Comparison of ENCODE assay signal across 8 cellular contexts in genomic region chr3:15099364-15100098, GRCh38. TPM values are rescaled to one million over a fixed set of nuclear protein-coding genes. Genes with fewer than 3 reads are reported as not detected.
DNase-seq lines count a peak whose midpoint lies in the region; ATAC-seq and TF ChIP-seq lines count a peak whose summit lies in the region.

No MANE protein-coding gene starts in this region.

- no peak for TF ChIP-seq CTCF in RWPE2 (IDR thresholded peaks at IDR 0.05; ENCODE audit: poor library complexity, severe bottlenecking)

- no peak overlapping the region for H3K27ac ChIP-seq in RWPE2 (ENCODE audit: poor library complexity, severe bottlenecking)

- H3K9me3 Mint-ChIP-seq in naive B cell: peaks cover 0 to 1% (median 0%) of the 10 kb centered on the region in 7 donors

- peaks cover 24 to 28% (median 26%) of the 10 kb centered on the region in 3 donors for H3K4me1 Mint-ChIP-seq in naive B cell

- no peak for DNase-seq in RWPE2 (ENCODE audit: low spot score)
- DNase-seq in effector CD4-positive, alpha-beta T cell: peak; percentile 3
- DNase-seq in naive B cell: no peak
- no peak for DNase-seq in kidney tubule cell (ENCODE audit: low spot score)
- DNase-seq in central memory CD4-positive, alpha-beta T cell: no peak
- DNase-seq in GF-D8 (lab: John Stamatoyannopoulos, UW): no peak

- H3K4me3 Mint-ChIP-seq in naive B cell: peak overlapping the region; percentile 92 to 98 (median 94)

- peak overlapping the region; percentile 92 to 99 (median 98) for H3K27ac Mint-ChIP-seq in naive B cell

- ATAC-seq in HG02571 (IDR thresholded peaks at IDR 0.05; ENCODE audit: unreplicated experiment) (peak; percentile 11), RWPE2 (ENCODE audit: low read depth) (peak; percentile 24; the same call in 2 of the 3 replicates), naive B cell (ENCODE audit: low read depth in 2 of 2) (no peak)

- no peaks in the 10 kb centered on the region for H3K9me3 ChIP-seq in RWPE2 (ENCODE audit: severe bottlenecking)

- H3K4me3 ChIP-seq in GM08714 (ENCODE audit: low read length) (peak overlapping the region; percentile 77), RWPE2 (ENCODE audit: severe bottlenecking) (peak overlapping the region; percentile 62)

- peaks cover 0 to 24% (median 16%) of the 10 kb centered on the region in 3 donors for H3K27me3 Mint-ChIP-seq in naive B cell

- no peaks in the 10 kb centered on the region for H3K27me3 ChIP-seq in RWPE2 (ENCODE audit: insufficient read depth, poor library complexity, severe bottlenecking)

- H3K36me3 ChIP-seq in RWPE2 (ENCODE audit: low read depth): peaks cover 30% of the 10 kb centered on the region

- H3K4me1 ChIP-seq in RWPE2 (ENCODE audit: insufficient read depth, poor library complexity, severe bottlenecking): peaks cover 7% of the 10 kb centered on the region

- H3K36me3 Mint-ChIP-seq in naive B cell: no peaks in the 10 kb centered on the region

RNA-seq across cellular contexts. Expression of gene RBSN, which starts 0.6 kb away (rescaled TPM):
- polyA plus RNA-seq in naive B cell (ENCODE audit: low read depth in 6 of 6): 10 to 100 TPM; 10.5 to 30.5 (median 19.1) TPM

RNA-seq across cellular contexts. Expression of gene MRPS25, which starts 34.4 kb away (rescaled TPM):
- polyA plus RNA-seq in naive B cell (ENCODE audit: low read depth in 6 of 6): 10 to 100 TPM; 13.8 to 28.5 (median 19.3) TPM

Comparison
In these comparisons a context has a peak if more than half of its experiments do, and no peak if none do; other contexts are left out.
1. ATAC-seq: peak in HG02571 (single experiment) and RWPE2 (single experiment); none in naive B cell (0 of 2).